In genomic region chr3:18151199-18151598, GRCh38 we compare ENCODE assay signal across 39 cellular contexts.
"Had no signal": no experiment of that assay in that cellular context is flagged by ENCODE, and none has a peak within 500 bp of the region (broad histone marks: within the 10 kb centered on the region; RNA-seq: fewer than 3 reads in every experiment).

No MANE protein-coding gene starts in this region.

- H3K27me3 ChIP-seq: ascending aorta, cardiac muscle cell had no signal

- H3K9me3 Mint-ChIP-seq: activated CD4-positive, alpha-beta memory T cell treated with anti-CD3 and anti-CD28 coated beads, Interleukin-2, amount 10 ng/mL, durations not matched to agents 7 days and 5 days; activated CD4-positive, alpha-beta T cell treated with anti-CD3 and anti-CD28 coated beads, Interleukin-2, amount 10 ng/mL, durations not matched to agents 7 days and 5 days; activated naive CD4-positive, alpha-beta T cell treated with anti-CD3 and anti-CD28 coated beads, Interleukin-2, amount 10 ng/mL, durations not matched to agents 7 days and 5 days; activated naive CD4-positive, alpha-beta T cell treated with anti-CD3 and anti-CD28 coated beads, Interleukin-2, amount 50 U/mL, for 24 hours; activated naive CD8-positive, alpha-beta T cell treated with anti-CD3 and anti-CD28 coated beads, Interleukin-2, amount 10 ng/mL, durations not matched to agents 7 days and 5 days; activated naive CD8-positive, alpha-beta T cell treated with anti-CD3 and anti-CD28 coated beads, Interleukin-2, amount 50 U/mL, for 24 hours; activated T-cell treated with anti-CD3 and anti-CD28 coated beads, Interleukin-2, amount 50 U/mL, for 24 hours; activated T-helper 2 cell treated with anti-CD3 and anti-CD28 coated beads, Interferon-gamma antibody, Interleukin-2, Interleukin-4, amounts not matched to agents 10 μg/mL and 5 μg/mL and 100 μg/mL, durations not matched to agents 14 hours and 24 hours and 36 hours; brain; central memory CD8-positive, alpha-beta T cell; T-helper 1 cell treated with Interleukin-12 subunit alpha and Interleukin-12 subunit beta and Interleukin-4 antibody, amounts not matched to agents 30 μg/mL and 1 μg/mL, for 36 hours; T-helper 2 cell treated with Interferon-gamma antibody and Interleukin-4, amounts not matched to agents 5 μg/mL and 100 μg/mL, for 36 hours had no signal

- ATAC-seq: activated CD4-positive, alpha-beta T cell treated with anti-CD3 and anti-CD28 coated beads for 36 hours; activated CD4-positive, CD25-positive, alpha-beta regulatory T cell treated with anti-CD3 and anti-CD28 coated beads, Interleukin-2, amount 50 U/mL, for 24 hours; activated CD8-positive, alpha-beta memory T cell treated with anti-CD3 and anti-CD28 coated beads, Interleukin-2, amount 10 ng/mL, durations not matched to agents 7 days and 5 days; activated CD8-positive, alpha-beta T cell treated with anti-CD3 and anti-CD28 coated beads, Interleukin-2, amount 10 ng/mL, durations not matched to agents 7 days and 5 days; activated naive CD8-positive, alpha-beta T cell treated with anti-CD3 and anti-CD28 coated beads, Interleukin-2, amount 50 U/mL, for 24 hours; WTC11 had no signal

- H3K27me3 Mint-ChIP-seq: activated CD4-positive, alpha-beta T cell treated with anti-CD3 and anti-CD28 coated beads, Interleukin-2, amount 10 ng/mL, durations not matched to agents 7 days and 5 days; activated naive CD4-positive, alpha-beta T cell treated with anti-CD3 and anti-CD28 coated beads, Interleukin-2, amount 10 ng/mL, durations not matched to agents 7 days and 5 days; activated naive CD8-positive, alpha-beta T cell; activated naive CD8-positive, alpha-beta T cell treated with anti-CD3 and anti-CD28 coated beads, Interleukin-2, amount 10 ng/mL, durations not matched to agents 7 days and 5 days; activated naive CD8-positive, alpha-beta T cell treated with anti-CD3 and anti-CD28 coated beads, Interleukin-2, amount 50 U/mL, for 24 hours; brain had no signal

- DNase-seq: activated CD4-positive, alpha-beta memory T cell treated with anti-CD3 and anti-CD28 coated beads, Interleukin-2, amount 10 ng/mL, durations not matched to agents 7 days and 5 days; activated CD4-positive, alpha-beta T cell treated with anti-CD3 and anti-CD28 coated beads for 1 hour; activated CD4-positive, alpha-beta T cell treated with anti-CD3 and anti-CD28 coated beads for 36 hours; activated CD4-positive, alpha-beta T cell treated with anti-CD3 and anti-CD28 coated beads for 48 hours; activated CD4-positive, alpha-beta T cell treated with anti-CD3 and anti-CD28 coated beads, Interleukin-2, amount 10 ng/mL, durations not matched to agents 7 days and 5 days; activated CD4-positive, alpha-beta T cell treated with anti-CD3 and anti-CD28 coated beads, Interleukin-2, amount 50 U/mL, for 48 hours; activated CD4-positive, CD25-positive, alpha-beta regulatory T cell; activated CD8-positive, alpha-beta memory T cell treated with anti-CD3 and anti-CD28 coated beads for 24 hours; activated CD8-positive, alpha-beta memory T cell treated with anti-CD3 and anti-CD28 coated beads, Interleukin-2, amount 10 ng/mL, durations not matched to agents 7 days and 5 days; activated CD8-positive, alpha-beta memory T cell treated with anti-CD3 and anti-CD28 coated beads, Interleukin-2, amount 50 U/mL, for 48 hours; activated CD8-positive, alpha-beta T cell treated with anti-CD3 and anti-CD28 coated beads, Interleukin-2, amount 10 ng/mL, durations not matched to agents 7 days and 5 days; activated effector memory CD4-positive, alpha-beta T cell treated with Interleukin-2 at 50 U/mL for 16 hours; activated gamma-delta T cell; activated naive CD4-positive, alpha-beta T cell treated with anti-CD3 and anti-CD28 coated beads, Interleukin-2, amount 10 ng/mL, durations not matched to agents 7 days and 5 days; activated naive CD4-positive, alpha-beta T cell treated with Interleukin-2 at 50 U/mL for 16 hours; activated naive CD8-positive, alpha-beta T cell treated with anti-CD3 and anti-CD28 coated beads, Interleukin-2, amount 10 ng/mL, durations not matched to agents 7 days and 5 days; activated naive CD8-positive, alpha-beta T cell treated with anti-CD3 and anti-CD28 coated beads, Interleukin-2, amount 50 U/mL, for 24 hours; activated T-cell treated with anti-CD3 and anti-CD28 coated beads, Interleukin-2, amount 50 U/mL, for 24 hours; activated T-cell treated with anti-CD3 and anti-CD28 coated beads, Interleukin-2, amount 50 U/mL, for 48 hours; amygdala; anterior cingulate cortex; caudate nucleus; cerebellar nuclear complex; T-helper 2 cell; T-helper 9 cell; WERI-Rb-1 had no signal

- H3K4me1 Mint-ChIP-seq: activated CD4-positive, alpha-beta memory T cell treated with anti-CD3 and anti-CD28 coated beads, Interleukin-2, amount 10 ng/mL, durations not matched to agents 7 days and 5 days; activated CD4-positive, alpha-beta T cell treated with anti-CD3 and anti-CD28 coated beads, Interleukin-2, amount 10 ng/mL, durations not matched to agents 7 days and 5 days; activated CD8-positive, alpha-beta memory T cell treated with anti-CD3 and anti-CD28 coated beads, Interleukin-2, amount 10 ng/mL, durations not matched to agents 7 days and 5 days; activated naive CD4-positive, alpha-beta T cell treated with anti-CD3 and anti-CD28 coated beads, Interleukin-2, amount 10 ng/mL, durations not matched to agents 7 days and 5 days; activated naive CD4-positive, alpha-beta T cell treated with anti-CD3 and anti-CD28 coated beads, Interleukin-2, amount 50 U/mL, for 24 hours; activated naive CD8-positive, alpha-beta T cell treated with anti-CD3 and anti-CD28 coated beads, Interleukin-2, amount 10 ng/mL, durations not matched to agents 7 days and 5 days; central memory CD8-positive, alpha-beta T cell had no signal

- FAIRE-seq: bronchial epithelial cell, TTC549 had no signal

- H3K27ac Mint-ChIP-seq: activated CD4-positive, alpha-beta memory T cell treated with anti-CD3 and anti-CD28 coated beads, Interleukin-2, amount 10 ng/mL, durations not matched to agents 7 days and 5 days; activated CD4-positive, alpha-beta T cell treated with anti-CD3 and anti-CD28 coated beads for 36 hours; activated CD4-positive, alpha-beta T cell treated with anti-CD3 and anti-CD28 coated beads, Interleukin-2, amount 10 ng/mL, durations not matched to agents 7 days and 5 days; activated CD8-positive, alpha-beta memory T cell treated with anti-CD3 and anti-CD28 coated beads, Interleukin-2, amount 10 ng/mL, durations not matched to agents 7 days and 5 days; activated CD8-positive, alpha-beta T cell treated with anti-CD3 and anti-CD28 coated beads, Interleukin-2, amount 10 ng/mL, durations not matched to agents 7 days and 5 days; activated naive CD4-positive, alpha-beta T cell treated with anti-CD3 and anti-CD28 coated beads, Interleukin-2, amount 10 ng/mL, durations not matched to agents 7 days and 5 days; activated naive CD4-positive, alpha-beta T cell treated with anti-CD3 and anti-CD28 coated beads, Interleukin-2, amount 50 U/mL, for 24 hours; activated naive CD8-positive, alpha-beta T cell; activated naive CD8-positive, alpha-beta T cell treated with anti-CD3 and anti-CD28 coated beads, Interleukin-2, amount 10 ng/mL, durations not matched to agents 7 days and 5 days; activated naive CD8-positive, alpha-beta T cell treated with anti-CD3 and anti-CD28 coated beads, Interleukin-2, amount 50 U/mL, for 24 hours; activated T-cell treated with anti-CD3 and anti-CD28 coated beads, Interleukin-2, amount 50 U/mL, for 24 hours; activated T-helper 2 cell treated with anti-CD3 and anti-CD28 coated beads, Interferon-gamma antibody, Interleukin-2, Interleukin-4, amounts not matched to agents 10 μg/mL and 5 μg/mL and 100 μg/mL, durations not matched to agents 14 hours and 24 hours and 36 hours; T-helper 1 cell treated with Interleukin-12 subunit alpha and Interleukin-12 subunit beta and Interleukin-4 antibody, amounts not matched to agents 30 μg/mL and 1 μg/mL, for 36 hours; T-helper 2 cell treated with Interferon-gamma antibody and Interleukin-4, amounts not matched to agents 5 μg/mL and 100 μg/mL, for 36 hours; WTC11 had no signal

- H3K9me3 ChIP-seq: ascending aorta had no signal

- H3K4me1 ChIP-seq: ascending aorta had no signal

- H3K4me3 ChIP-seq: ascending aorta, cardiac muscle cell had no signal

- H3K4me3 Mint-ChIP-seq: activated CD4-positive, alpha-beta memory T cell treated with anti-CD3 and anti-CD28 coated beads, Interleukin-2, amount 10 ng/mL, durations not matched to agents 7 days and 5 days; activated CD4-positive, alpha-beta T cell treated with anti-CD3 and anti-CD28 coated beads for 36 hours; activated CD4-positive, alpha-beta T cell treated with anti-CD3 and anti-CD28 coated beads, Interleukin-2, amount 10 ng/mL, durations not matched to agents 7 days and 5 days; activated CD8-positive, alpha-beta memory T cell treated with anti-CD3 and anti-CD28 coated beads, Interleukin-2, amount 10 ng/mL, durations not matched to agents 7 days and 5 days; activated CD8-positive, alpha-beta T cell treated with anti-CD3 and anti-CD28 coated beads, Interleukin-2, amount 10 ng/mL, durations not matched to agents 7 days and 5 days; activated naive CD4-positive, alpha-beta T cell treated with anti-CD3 and anti-CD28 coated beads, Interleukin-2, amount 10 ng/mL, durations not matched to agents 7 days and 5 days; activated naive CD4-positive, alpha-beta T cell treated with anti-CD3 and anti-CD28 coated beads, Interleukin-2, amount 50 U/mL, for 24 hours; activated naive CD8-positive, alpha-beta T cell; activated naive CD8-positive, alpha-beta T cell treated with anti-CD3 and anti-CD28 coated beads, Interleukin-2, amount 10 ng/mL, durations not matched to agents 7 days and 5 days; activated naive CD8-positive, alpha-beta T cell treated with anti-CD3 and anti-CD28 coated beads, Interleukin-2, amount 50 U/mL, for 24 hours; activated T-cell treated with anti-CD3 and anti-CD28 coated beads, Interleukin-2, amount 50 U/mL, for 24 hours; brain; central memory CD8-positive, alpha-beta T cell; T-helper 1 cell treated with Interleukin-12 subunit alpha and Interleukin-12 subunit beta and Interleukin-4 antibody, amounts not matched to agents 30 μg/mL and 1 μg/mL, for 36 hours; T-helper 2 cell treated with Interferon-gamma antibody and Interleukin-4, amounts not matched to agents 5 μg/mL and 100 μg/mL, for 36 hours; WTC11 had no signal

- H3K36me3 ChIP-seq: ascending aorta, cardiac muscle cell, WERI-Rb-1 had no signal

- H3K27ac ChIP-seq: ascending aorta, cardiac muscle cell, WERI-Rb-1 had no signal

- H3K36me3 Mint-ChIP-seq: activated CD8-positive, alpha-beta memory T cell treated with anti-CD3 and anti-CD28 coated beads, Interleukin-2, amount 10 ng/mL, durations not matched to agents 7 days and 5 days; activated naive CD4-positive, alpha-beta T cell treated with anti-CD3 and anti-CD28 coated beads, Interleukin-2, amount 10 ng/mL, durations not matched to agents 7 days and 5 days; activated naive CD4-positive, alpha-beta T cell treated with anti-CD3 and anti-CD28 coated beads, Interleukin-2, amount 50 U/mL, for 24 hours; activated naive CD8-positive, alpha-beta T cell; activated naive CD8-positive, alpha-beta T cell treated with anti-CD3 and anti-CD28 coated beads, Interleukin-2, amount 10 ng/mL, durations not matched to agents 7 days and 5 days; brain; WTC11 had no signal
